ENCODE assay signal across 15 cellular contexts in genomic region chr15:32042269-32042996, GRCh38. TPM values are rescaled to one million over a fixed set of nuclear protein-coding genes. Genes with fewer than 3 reads are reported as not detected.
A peak's percentile ranks its signal among the peaks of the same experiment; 100 is the strongest.
DNase-seq lines count a peak whose midpoint lies in the region; ATAC-seq and TF ChIP-seq lines count a peak whose summit lies in the region.
"Had no signal": no experiment of that assay in that cellular context is flagged by ENCODE, and none has a peak within 500 bp of the region (broad histone marks: within the 10 kb centered on the region; RNA-seq: fewer than 3 reads in every experiment).

No MANE protein-coding gene starts in this region.

- intact Hi-C loops in body of pancreas (cut with DNase I): no loop called here

- H3K4me3 Mint-ChIP-seq in nephron: no peak overlapping the region
- H3K4me3 Mint-ChIP-seq: activated CD4-positive, alpha-beta memory T cell treated with anti-CD3 and anti-CD28 coated beads, Interleukin-2, amount 10 ng/mL, durations not matched to agents 7 days and 5 days; activated naive CD4-positive, alpha-beta T cell treated with anti-CD3 and anti-CD28 coated beads for 36 hours; stimulated activated naive CD8-positive, alpha-beta T cell treated with anti-CD3 and anti-CD28 coated beads, Interleukin-15, amount 100 ng/mL, for 72 hours; T-helper 1 cell treated with Interleukin-12 subunit alpha and Interleukin-12 subunit beta and Interleukin-4 antibody, amounts not matched to agents 30 μg/mL and 1 μg/mL, for 36 hours had no signal

- peak in 1 of 3 donors; percentile 30 for TF ChIP-seq POLR2A in body of pancreas (IDR thresholded peaks at IDR 0.05)

- no peaks in the 10 kb centered on the region for H3K36me3 ChIP-seq in body of pancreas (replicated peaks in 1 of 2; ENCODE audit: insufficient read depth in 1 of 2, low read depth in 2 of 2)

- TF ChIP-seq CTCF in body of pancreas (IDR thresholded peaks at IDR 0.05): peak in 5 of 7 experiments; percentile 15 to 49 (median 43)
- peak; percentile 24 to 35 (median 34) for TF ChIP-seq CTCF in nephron (IDR thresholded peaks at IDR 0.05; ENCODE audit: unreplicated experiment in 3 of 3)

- H3K27ac ChIP-seq in body of pancreas: peak overlapping the region in 3 of 4 donors; percentile 33 to 69 (median 65)

- DNase-seq in EL (peak; percentile 3), M059J (ENCODE audit: low read depth) (peak; percentile 5), body of pancreas (peak in 1 of 4 donors; percentile 12), 8988T (no peak), GF-D8 (lab: John Stamatoyannopoulos, UW) (no peak)
- DNase-seq in effector CD8-positive, alpha-beta T cell (lab: John Stamatoyannopoulos, UW): no peak
- DNase-seq: activated CD4-positive, alpha-beta memory T cell treated with anti-CD3 and anti-CD28 coated beads, Interleukin-2, amount 10 ng/mL, durations not matched to agents 7 days and 5 days; activated naive CD4-positive, alpha-beta T cell treated with anti-CD3 and anti-CD28 coated beads for 36 hours; DMS153; MM.1S; NK-92 treated with Interleukin-12 subunit alpha and Interleukin-12 subunit beta, amount 100 ng/mL, for 24 hours; stimulated activated naive CD8-positive, alpha-beta T cell treated with anti-CD3 and anti-CD28 coated beads, Interleukin-15, amount 100 ng/mL, for 72 hours had no signal

- ATAC-seq in body of pancreas (peak; percentile 84), GM19455 (IDR thresholded peaks at IDR 0.05; ENCODE audit: unreplicated experiment) (no peak)
- ATAC-seq: stimulated activated naive CD8-positive, alpha-beta T cell treated with anti-CD3 and anti-CD28 coated beads, Interleukin-15, amount 100 ng/mL, for 72 hours had no signal

- WGBS in body of pancreas, 2 donors: 0 to 4% methylated on average over 1 of the region's 1 CpG

- no peaks in the 10 kb centered on the region for H3K27me3 Mint-ChIP-seq in nephron (ENCODE audit: low read depth)

- peak overlapping the region; percentile 21 to 76 (median 73) for H3K27ac Mint-ChIP-seq in nephron
- H3K27ac Mint-ChIP-seq: activated CD4-positive, alpha-beta memory T cell treated with anti-CD3 and anti-CD28 coated beads, Interleukin-2, amount 10 ng/mL, durations not matched to agents 7 days and 5 days; activated naive CD4-positive, alpha-beta T cell treated with anti-CD3 and anti-CD28 coated beads for 36 hours; T-helper 1 cell treated with Interleukin-12 subunit alpha and Interleukin-12 subunit beta and Interleukin-4 antibody, amounts not matched to agents 30 μg/mL and 1 μg/mL, for 36 hours had no signal

- H3K36me3 Mint-ChIP-seq in nephron (ENCODE audit: low read depth): no peaks in the 10 kb centered on the region

- H3K4me1 ChIP-seq in body of pancreas: peaks cover 15% of the 10 kb centered on the region

- no peaks in the 10 kb centered on the region for H3K9me3 Mint-ChIP-seq in nephron
- H3K9me3 Mint-ChIP-seq: activated CD4-positive, alpha-beta memory T cell treated with anti-CD3 and anti-CD28 coated beads, Interleukin-2, amount 10 ng/mL, durations not matched to agents 7 days and 5 days; activated naive CD4-positive, alpha-beta T cell treated with anti-CD3 and anti-CD28 coated beads for 36 hours; stimulated activated naive CD8-positive, alpha-beta T cell treated with anti-CD3 and anti-CD28 coated beads, Interleukin-15, amount 100 ng/mL, for 72 hours; T-helper 1 cell treated with Interleukin-12 subunit alpha and Interleukin-12 subunit beta and Interleukin-4 antibody, amounts not matched to agents 30 μg/mL and 1 μg/mL, for 36 hours had no signal

- peaks cover 9% of the 10 kb centered on the region for H3K4me1 Mint-ChIP-seq in nephron
- H3K4me1 Mint-ChIP-seq: activated CD4-positive, alpha-beta memory T cell treated with anti-CD3 and anti-CD28 coated beads, Interleukin-2, amount 10 ng/mL, durations not matched to agents 7 days and 5 days; stimulated activated naive CD8-positive, alpha-beta T cell treated with anti-CD3 and anti-CD28 coated beads, Interleukin-15, amount 100 ng/mL, for 72 hours had no signal

- no peaks in the 10 kb centered on the region for H3K9me3 ChIP-seq in body of pancreas

- no peaks in the 10 kb centered on the region for H3K27me3 ChIP-seq in body of pancreas

- no peak overlapping the region for H3K4me3 ChIP-seq in body of pancreas

RNA-seq across cellular contexts. Expression of gene CHRNA7, which starts 12.1 kb away (rescaled TPM):
- total RNA-seq in M059J (2014; rRNA removed; shearing (Covaris generic)): 1.8 and 2.0 TPM in 2 replicates
- total RNA-seq in body of pancreas: 1 to 10 TPM; 2.6 to 4.4 TPM
- total RNA-seq: activated CD4-positive, alpha-beta memory T cell treated with anti-CD3 and anti-CD28 coated beads, Interleukin-2, amount 10 ng/mL, durations not matched to agents 7 days and 5 days; activated naive CD4-positive, alpha-beta T cell treated with anti-CD3 and anti-CD28 coated beads for 36 hours had no signal

Comparison
In these comparisons a context has a peak if more than half of its experiments do, and no peak if none do; other contexts are left out.
1. DNase-seq: peak in EL (single experiment) and M059J (single experiment); none in effector CD8-positive, alpha-beta T cell (single experiment), 8988T (single experiment) and GF-D8 (single experiment).